In the genomic region with DNA sequence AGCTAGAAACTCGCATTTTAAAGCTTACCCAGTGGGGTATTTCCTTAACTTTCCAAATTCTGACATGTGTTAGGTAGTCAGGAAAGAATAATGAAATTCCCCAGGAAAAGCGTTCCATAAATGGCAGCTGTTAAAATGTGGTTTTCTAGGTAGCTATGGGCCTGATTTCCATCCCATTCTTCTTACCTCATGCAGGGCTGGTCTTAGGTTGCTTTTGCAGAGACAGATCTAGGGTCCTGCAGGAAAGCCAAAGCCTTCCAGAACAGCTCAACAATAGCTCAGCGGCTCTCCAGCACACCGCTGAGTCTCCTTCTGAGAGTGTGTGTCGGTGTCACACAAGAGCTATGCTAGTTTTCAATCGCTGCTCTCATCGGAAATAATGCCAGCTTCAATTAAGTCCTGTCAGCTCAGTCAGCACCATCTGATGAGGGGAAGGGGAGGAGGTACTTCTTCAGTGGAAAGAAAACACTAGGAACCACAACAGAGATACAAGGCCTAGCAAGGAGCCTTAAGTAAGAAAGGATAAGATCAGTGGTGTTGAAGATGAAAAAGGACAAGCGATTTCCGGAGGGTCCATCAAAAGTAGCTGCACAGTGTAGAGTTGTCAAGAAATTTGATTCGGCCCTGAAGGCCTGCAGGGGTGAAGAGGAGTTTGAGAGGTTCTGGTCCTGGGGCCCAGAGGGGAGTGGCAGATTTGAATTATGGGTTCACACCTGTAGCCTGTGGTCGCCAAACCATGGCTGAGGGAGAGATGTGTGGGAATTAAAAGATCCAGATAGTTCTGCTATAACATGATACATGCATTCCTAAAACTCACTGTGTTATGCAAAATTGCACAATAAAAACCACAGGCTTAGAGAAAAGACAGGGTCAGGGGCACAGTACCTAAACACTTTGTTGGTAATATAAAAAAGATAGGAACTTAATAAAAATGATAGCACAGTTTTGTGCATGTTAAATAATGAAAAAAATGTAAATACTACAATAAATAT, we compare ENCODE assay signal across 15 cellular contexts.
A peak's percentile ranks its signal among the peaks of the same experiment; 100 is the strongest.
DNase-seq lines count a peak whose midpoint lies in the region; ATAC-seq and TF ChIP-seq lines count a peak whose summit lies in the region.
"Had no signal": no experiment of that assay in that cellular context is flagged by ENCODE, and none has a peak within 500 bp of the region (broad histone marks: within the 10 kb centered on the region; RNA-seq: fewer than 3 reads in every experiment).

No MANE protein-coding gene starts in this region.

- peak overlapping the region; percentile 15 for H3K27ac Mint-ChIP-seq in activated CD4-positive, alpha-beta T cell treated with anti-CD3 and anti-CD28 coated beads, Interleukin-2, amount 10 ng/mL, durations not matched to agents 24 days and 14 days
- H3K27ac Mint-ChIP-seq in T-helper 2 cell treated with Interferon-gamma antibody and Interleukin-4, amounts not matched to agents 5 μg/mL and 100 μg/mL, for 36 hours, result peak overlapping the region; percentile 27

- H3K27me3 ChIP-seq in Peyer's patch, result no peaks in the 10 kb centered on the region
- H3K27me3 ChIP-seq: MG63 had no signal

- no peaks in the 10 kb centered on the region for H3K36me3 ChIP-seq in Peyer's patch
- H3K36me3 ChIP-seq: MG63 had no signal

- no peak overlapping the region for H3K4me3 Mint-ChIP-seq in activated CD4-positive, alpha-beta T cell treated with anti-CD3 and anti-CD28 coated beads, Interleukin-2, amount 10 ng/mL, durations not matched to agents 24 days and 14 days
- peak overlapping the region; percentile 0 for H3K4me3 Mint-ChIP-seq in T-helper 2 cell treated with Interferon-gamma antibody and Interleukin-4, amounts not matched to agents 5 μg/mL and 100 μg/mL, for 36 hours
- H3K4me3 Mint-ChIP-seq: central memory CD8-positive, alpha-beta T cell had no signal

- peaks cover 2% of the 10 kb centered on the region for H3K27me3 Mint-ChIP-seq in activated CD4-positive, alpha-beta T cell treated with anti-CD3 and anti-CD28 coated beads, Interleukin-2, amount 10 ng/mL, durations not matched to agents 24 days and 14 days
- H3K27me3 Mint-ChIP-seq in T-helper 2 cell treated with Interferon-gamma antibody and Interleukin-4, amounts not matched to agents 5 μg/mL and 100 μg/mL, for 36 hours (ENCODE audit: low read depth), result no peaks in the 10 kb centered on the region

- DNase-seq in activated CD4-positive, alpha-beta T cell treated with anti-CD3 and anti-CD28 coated beads, Interleukin-2, amount 10 ng/mL, durations not matched to agents 24 days and 14 days, result no peak
- DNase-seq in activated CD4-positive, alpha-beta T cell treated with anti-CD3 and anti-CD28 coated beads for 4 hours, result no peak
- DNase-seq in T-helper 2 cell treated with Interferon-gamma antibody and Interleukin-4, amounts not matched to agents 5 μg/mL and 100 μg/mL, for 36 hours (ENCODE audit: low spot score), result no peak
- peak; percentile 62 for DNase-seq in fibroblast of peridontal ligament (ENCODE audit: extremely low read depth)
- DNase-seq in skeletal muscle cell (ENCODE audit: low read depth), result peak; percentile 59
- DNase-seq in Peyer's patch, result no peak
- DNase-seq: activated CD4-positive, CD25-positive, alpha-beta regulatory T cell; activated T-cell treated with anti-CD3 and anti-CD28 coated beads, Interleukin-2, amount 50 U/mL, for 48 hours; kidney; MG63; NCI-H510A; SHP77 treated with DMSO at 0.1 percent for 48 hours had no signal

- no peak for TF ChIP-seq POLR2A in Peyer's patch (IDR thresholded peaks at IDR 0.05)

- no peaks in the 10 kb centered on the region for H3K9me3 ChIP-seq in Peyer's patch
- H3K9me3 ChIP-seq: MG63 had no signal

- TF ChIP-seq CTCF in Peyer's patch (IDR thresholded peaks at IDR 0.05), result no peak

- H3K27ac ChIP-seq in Peyer's patch, result no peak overlapping the region

- peaks cover 22% of the 10 kb centered on the region for H3K9me3 Mint-ChIP-seq in activated CD4-positive, alpha-beta T cell treated with anti-CD3 and anti-CD28 coated beads, Interleukin-2, amount 10 ng/mL, durations not matched to agents 24 days and 14 days
- peaks cover 15% of the 10 kb centered on the region for H3K9me3 Mint-ChIP-seq in T-helper 2 cell treated with Interferon-gamma antibody and Interleukin-4, amounts not matched to agents 5 μg/mL and 100 μg/mL, for 36 hours
- H3K9me3 Mint-ChIP-seq: central memory CD8-positive, alpha-beta T cell had no signal

- H3K4me1 ChIP-seq in Peyer's patch, result no peaks in the 10 kb centered on the region

- peaks cover 37% of the 10 kb centered on the region for H3K4me1 Mint-ChIP-seq in activated CD4-positive, alpha-beta T cell treated with anti-CD3 and anti-CD28 coated beads, Interleukin-2, amount 10 ng/mL, durations not matched to agents 24 days and 14 days
- H3K4me1 Mint-ChIP-seq in T-helper 2 cell treated with Interferon-gamma antibody and Interleukin-4, amounts not matched to agents 5 μg/mL and 100 μg/mL, for 36 hours (ENCODE audit: low read depth), result peaks cover 27% of the 10 kb centered on the region

- H3K4me3 ChIP-seq in skeletal muscle cell (ENCODE audit: low read depth, low read length) (no peak overlapping the region), Peyer's patch (no peak overlapping the region)
- H3K4me3 ChIP-seq: MG63 had no signal

- ATAC-seq in HG02870 (IDR thresholded peaks at IDR 0.05; ENCODE audit: unreplicated experiment), result no peak
- no peak for ATAC-seq in HG03432 (IDR thresholded peaks at IDR 0.05; ENCODE audit: unreplicated experiment)

- intact Hi-C loops in activated CD4-positive, alpha-beta T cell treated with anti-CD3 and anti-CD28 coated beads, Interleukin-2, amount 10 ng/mL, durations not matched to agents 24 days and 14 days (cut with micrococcal nuclease), result loop anchor here (5.0 kb wide), 1 partner anchor 73 kb away; no protein-coding TSS in a partner anchor

- H3K36me3 Mint-ChIP-seq in activated CD4-positive, alpha-beta T cell treated with anti-CD3 and anti-CD28 coated beads, Interleukin-2, amount 10 ng/mL, durations not matched to agents 24 days and 14 days (ENCODE audit: low read depth), result peaks cover 2% of the 10 kb centered on the region
- peaks cover 5% of the 10 kb centered on the region for H3K36me3 Mint-ChIP-seq in T-helper 2 cell treated with Interferon-gamma antibody and Interleukin-4, amounts not matched to agents 5 μg/mL and 100 μg/mL, for 36 hours (ENCODE audit: low read depth)

Comparison
In these comparisons a context has a peak if more than half of its experiments do, and no peak if none do; other contexts are left out.
1. DNase-seq: peak in fibroblast of peridontal ligament (single experiment) and skeletal muscle cell (single experiment); none in activated CD4-positive, alpha-beta T cell treated with anti-CD3 and anti-CD28 coated beads, Interleukin-2, amount 10 ng/mL, durations not matched to agents 24 days and 14 days (single experiment), activated CD4-positive, alpha-beta T cell treated with anti-CD3 and anti-CD28 coated beads for 4 hours (0 of 2), T-helper 2 cell treated with Interferon-gamma antibody and Interleukin-4, amounts not matched to agents 5 μg/mL and 100 μg/mL, for 36 hours (single experiment) and Peyer's patch (0 of 3).